ENCODE assay signal across 24 cellular contexts in the genomic region with DNA sequence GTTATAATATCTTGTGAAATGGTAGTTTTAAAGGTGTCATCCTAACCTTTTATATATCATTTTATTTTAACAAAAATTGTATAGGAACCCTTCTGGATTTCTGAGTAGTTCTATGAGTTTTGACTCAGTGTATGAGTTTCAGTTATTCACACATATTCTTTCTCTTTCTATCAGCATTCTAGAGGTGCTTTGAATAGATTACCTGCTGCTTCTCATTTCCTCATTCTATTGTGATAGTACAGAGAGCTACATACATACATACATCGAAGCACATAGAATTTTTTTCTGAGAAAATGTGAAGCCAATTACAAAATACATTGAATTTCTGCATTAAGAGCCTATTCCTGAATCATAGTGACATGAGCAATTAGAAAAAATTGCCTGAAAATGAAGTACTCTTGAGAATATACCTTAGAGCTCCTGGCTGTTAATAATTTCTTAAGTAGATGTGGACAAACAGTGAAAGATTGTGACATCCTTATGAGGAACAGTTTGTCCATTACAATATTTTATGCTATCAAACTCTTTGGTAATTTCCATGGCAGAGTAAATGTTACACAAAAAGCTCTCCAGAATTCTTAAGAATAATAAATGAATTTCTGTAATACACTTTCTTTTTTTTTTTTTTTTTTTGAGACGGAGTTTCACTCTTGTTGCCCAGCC.
"Had no signal": no experiment of that assay in that cellular context is flagged by ENCODE, and none has a peak within 500 bp of the region (broad histone marks: within the 10 kb centered on the region; RNA-seq: fewer than 3 reads in every experiment).

No MANE protein-coding gene starts in this region.

- H3K36me3 ChIP-seq: neutrophil, ovary, prostate gland, right atrium auricular region, spleen, thoracic aorta, upper lobe of left lung had no signal

- H3K4me3 ChIP-seq: ovary, prostate gland, right atrium auricular region, spleen, thoracic aorta, upper lobe of left lung had no signal

- H3K27me3 ChIP-seq: foreskin keratinocyte, neutrophil, ovary, right atrium auricular region, spleen, upper lobe of left lung had no signal

- H3K4me1 ChIP-seq: foreskin keratinocyte, prostate gland, right atrium auricular region, spleen had no signal

- H3K36me3 Mint-ChIP-seq: activated naive CD4-positive, alpha-beta T cell treated with anti-CD3 and anti-CD28 coated beads, Interleukin-2, amount 50 U/mL, for 24 hours; brain; natural killer cell had no signal

- DNase-seq: activated CD4-positive, alpha-beta T cell treated with anti-CD3 and anti-CD28 coated beads, Interleukin-2, amount 10 ng/mL, durations not matched to agents 7 days and 5 days; activated CD8-positive, alpha-beta T cell treated with anti-CD3 and anti-CD28 coated beads, Interleukin-2, amount 10 ng/mL, durations not matched to agents 7 days and 5 days; activated gamma-delta T cell; aorta; effector CD8-positive, alpha-beta T cell; foreskin keratinocyte; mammary epithelial cell; midbrain; natural killer cell; ovary; spleen; stimulated activated CD4-positive, alpha-beta T cell treated with anti-CD3 and anti-CD28 coated beads, Interleukin-4, amount 100 ng/mL, for 24 hours; stimulated activated naive CD4-positive, alpha-beta T cell treated with Interleukin-2 at 50 U/mL for 16 hours; upper lobe of left lung had no signal

- H3K9me3 Mint-ChIP-seq: activated naive CD4-positive, alpha-beta T cell treated with anti-CD3 and anti-CD28 coated beads, Interleukin-2, amount 50 U/mL, for 24 hours; activated T-helper 1 cell treated with anti-CD3 and anti-CD28 coated beads, Interleukin-12 subunit alpha, Interleukin-12 subunit beta, Interleukin-2, Interleukin-4 antibody, amounts not matched to agents 30 ng/mL and 10 ng/mL and 1 ng/mL, durations not matched to agents 14 hours and 24 hours and 36 hours; brain had no signal

- ATAC-seq: activated CD4-positive, CD25-positive, alpha-beta regulatory T cell treated with anti-CD3 and anti-CD28 coated beads, Interleukin-2, amount 50 U/mL, for 24 hours; activated CD8-positive, alpha-beta T cell treated with anti-CD3 and anti-CD28 coated beads, Interleukin-2, amount 10 ng/mL, durations not matched to agents 7 days and 5 days; foreskin keratinocyte; left lobe of liver; natural killer cell had no signal

- H3K27ac Mint-ChIP-seq: activated CD4-positive, alpha-beta T cell treated with anti-CD3 and anti-CD28 coated beads, Interleukin-2, amount 10 ng/mL, durations not matched to agents 7 days and 5 days; activated CD8-positive, alpha-beta T cell treated with anti-CD3 and anti-CD28 coated beads, Interleukin-2, amount 10 ng/mL, durations not matched to agents 7 days and 5 days; activated naive CD4-positive, alpha-beta T cell treated with anti-CD3 and anti-CD28 coated beads, Interleukin-2, amount 50 U/mL, for 24 hours; activated T-helper 1 cell treated with anti-CD3 and anti-CD28 coated beads, Interleukin-12 subunit alpha, Interleukin-12 subunit beta, Interleukin-2, Interleukin-4 antibody, amounts not matched to agents 30 ng/mL and 10 ng/mL and 1 ng/mL, durations not matched to agents 14 hours and 24 hours and 36 hours; brain; dendritic cell treated with granulocyte-macrophage colony-stimulating factor and Interleukin-4, amounts not matched to agents 40 ng/mL and 50 ng/mL, for 4 days; natural killer cell had no signal

- H3K9me3 ChIP-seq: neutrophil, ovary, prostate gland, right atrium auricular region, thoracic aorta, upper lobe of left lung had no signal

- H3K27ac ChIP-seq: foreskin keratinocyte, neutrophil, ovary, prostate gland, right atrium auricular region, spleen, thoracic aorta had no signal
